13 cellular contexts compared by ENCODE assay signal in genomic region chr12:79069009-79069408, GRCh38.
DNase-seq lines count a peak whose midpoint lies in the region; ATAC-seq and TF ChIP-seq lines count a peak whose summit lies in the region.
"Had no signal": no experiment of that assay in that cellular context is flagged by ENCODE, and none has a peak within 500 bp of the region (broad histone marks: within the 10 kb centered on the region; RNA-seq: fewer than 3 reads in every experiment).

No MANE protein-coding gene starts in this region.

- no peak overlapping the region for H4K8ac ChIP-seq in mesenchymal stem cell (ENCODE audit: low read length)

- no peak overlapping the region for H3K4me3 Mint-ChIP-seq in neural progenitor cell
- H3K4me3 Mint-ChIP-seq: activated CD4-positive, alpha-beta T cell treated with anti-CD3 and anti-CD28 coated beads, Interleukin-2, amount 10 ng/mL, durations not matched to agents 7 days and 5 days; activated naive CD8-positive, alpha-beta T cell treated with anti-CD3 and anti-CD28 coated beads, Interleukin-2, amount 10 ng/mL, durations not matched to agents 7 days and 5 days; memory B cell had no signal

- H3K79me2 ChIP-seq in neural progenitor cell (ENCODE audit: low read depth): no peaks in the 10 kb centered on the region

- no peak overlapping the region for H2BK15ac ChIP-seq in mesenchymal stem cell (ENCODE audit: low read depth, poor library complexity, severe bottlenecking)

- H3K27me3 ChIP-seq in mesenchymal stem cell (ENCODE audit: control insufficient read depth in 1 of 2, insufficient read depth in 1 of 2, low read length in 2 of 2) (no peaks in the 10 kb centered on the region), neural progenitor cell (no peaks in the 10 kb centered on the region)
- H3K27me3 ChIP-seq: right atrium auricular region had no signal

- no peak overlapping the region for H2BK120ac ChIP-seq in mesenchymal stem cell (ENCODE audit: low read depth, low read length)

- H3K4me3 ChIP-seq in mesenchymal stem cell (ENCODE audit: insufficient read depth in 1 of 2, low read depth in 1 of 2, low read length in 2 of 2) (no peak overlapping the region), neural progenitor cell (no peak overlapping the region)
- H3K4me3 ChIP-seq: right atrium auricular region had no signal

- peaks cover 13% of the 10 kb centered on the region for H4K20me1 ChIP-seq in neural progenitor cell (ENCODE audit: low read depth)

- peaks cover under 1% of the 10 kb centered on the region for H3K4me1 Mint-ChIP-seq in neural progenitor cell
- H3K4me1 Mint-ChIP-seq: activated naive CD8-positive, alpha-beta T cell treated with anti-CD3 and anti-CD28 coated beads, Interleukin-2, amount 10 ng/mL, durations not matched to agents 7 days and 5 days had no signal

- H2AFZ ChIP-seq in mesenchymal stem cell (ENCODE audit: low read depth, low read length) (no peak overlapping the region), neural progenitor cell (replicated peaks) (no peak overlapping the region)

- H3K23ac ChIP-seq in mesenchymal stem cell (ENCODE audit: low read length in 2 of 2): no peak overlapping the region

- H3F3A ChIP-seq in neural progenitor cell (ENCODE audit: low read depth): no peaks in the 10 kb centered on the region

- no peaks in the 10 kb centered on the region for H3K27me3 Mint-ChIP-seq in neural progenitor cell (ENCODE audit: insufficient read depth, low read depth)
- H3K27me3 Mint-ChIP-seq: activated CD4-positive, alpha-beta T cell treated with anti-CD3 and anti-CD28 coated beads, Interleukin-2, amount 10 ng/mL, durations not matched to agents 7 days and 5 days; memory B cell had no signal

- no peak overlapping the region for H4K91ac ChIP-seq in mesenchymal stem cell (ENCODE audit: low read length)

- ATAC-seq in GM18873 (IDR thresholded peaks at IDR 0.05; ENCODE audit: low FRiP score, unreplicated experiment) (peak; percentile 98), GM21576 (IDR thresholded peaks at IDR 0.05; ENCODE audit: unreplicated experiment) (peak; percentile 97), HG03103 (IDR thresholded peaks at IDR 0.05; ENCODE audit: low read depth, unreplicated experiment) (peak; percentile 87)

- no peaks in the 10 kb centered on the region for H3K79me1 ChIP-seq in mesenchymal stem cell (replicated peaks; ENCODE audit: low read length, poor library complexity, severe bottlenecking)

- H2AK5ac ChIP-seq in mesenchymal stem cell (ENCODE audit: low read length, severe bottlenecking): no peak overlapping the region

- no peak overlapping the region for H3K4ac ChIP-seq in mesenchymal stem cell (ENCODE audit: low read depth in 1 of 2, low read length in 2 of 2)

- H2BK5ac ChIP-seq in mesenchymal stem cell (ENCODE audit: low read depth, low read length, poor library complexity, severe bottlenecking): no peak overlapping the region

- H3K4me2 ChIP-seq in mesenchymal stem cell (ENCODE audit: low read length, poor library complexity, severe bottlenecking) (no peak overlapping the region), neural progenitor cell (no peak overlapping the region)

- H3K4me1 ChIP-seq in mesenchymal stem cell (ENCODE audit: control insufficient read depth, insufficient read depth, low read depth, low read length) (no peaks in the 10 kb centered on the region), neural progenitor cell (peaks cover 3% of the 10 kb centered on the region)
- H3K4me1 ChIP-seq: right atrium auricular region had no signal

- H3K18ac ChIP-seq in mesenchymal stem cell (ENCODE audit: low read depth in 1 of 2, low read length in 2 of 2): no peak overlapping the region

- no peaks in the 10 kb centered on the region for H3K9me3 ChIP-seq in mesenchymal stem cell (ENCODE audit: control insufficient read depth, low read length)
- H3K9me3 ChIP-seq in neural progenitor cell (ENCODE audit: low read depth): no peaks in the 10 kb centered on the region
- H3K9me3 ChIP-seq: right atrium auricular region had no signal

- no peak overlapping the region for H3K9ac ChIP-seq in mesenchymal stem cell (ENCODE audit: low read length)
- H3K9ac ChIP-seq in neural progenitor cell: no peak overlapping the region

- no peak overlapping the region for H3K27ac Mint-ChIP-seq in neural progenitor cell
- H3K27ac Mint-ChIP-seq: activated CD4-positive, alpha-beta T cell treated with anti-CD3 and anti-CD28 coated beads, Interleukin-2, amount 10 ng/mL, durations not matched to agents 7 days and 5 days; activated naive CD8-positive, alpha-beta T cell treated with anti-CD3 and anti-CD28 coated beads, Interleukin-2, amount 10 ng/mL, durations not matched to agents 7 days and 5 days; memory B cell had no signal

- H3K36me3 ChIP-seq in mesenchymal stem cell (ENCODE audit: control insufficient read depth in 1 of 2, insufficient read depth in 2 of 2, low read depth in 1 of 2, low read length in 2 of 2) (no peaks in the 10 kb centered on the region), neural progenitor cell (no peaks in the 10 kb centered on the region)
- H3K36me3 ChIP-seq: right atrium auricular region had no signal

- no peaks in the 10 kb centered on the region for H3K36me3 Mint-ChIP-seq in neural progenitor cell
- H3K36me3 Mint-ChIP-seq: activated naive CD8-positive, alpha-beta T cell treated with anti-CD3 and anti-CD28 coated beads, Interleukin-2, amount 10 ng/mL, durations not matched to agents 7 days and 5 days; memory B cell had no signal

- in situ Hi-C loops in G401 (cut with HindIII; ENCODE audit: low sequenced_read_pairs): no loop called here

- H2BK12ac ChIP-seq in mesenchymal stem cell (ENCODE audit: low read length in 2 of 2): no peak overlapping the region

- H3K9me3 Mint-ChIP-seq in neural progenitor cell: no peaks in the 10 kb centered on the region
- H3K9me3 Mint-ChIP-seq: activated CD4-positive, alpha-beta T cell treated with anti-CD3 and anti-CD28 coated beads, Interleukin-2, amount 10 ng/mL, durations not matched to agents 7 days and 5 days; activated naive CD8-positive, alpha-beta T cell treated with anti-CD3 and anti-CD28 coated beads, Interleukin-2, amount 10 ng/mL, durations not matched to agents 7 days and 5 days; memory B cell had no signal

- H3K27ac ChIP-seq in mesenchymal stem cell (ENCODE audit: low read length, poor library complexity, severe bottlenecking) (no peak overlapping the region), neural progenitor cell (no peak overlapping the region)
- H3K27ac ChIP-seq: right atrium auricular region had no signal

- DNase-seq in RPMI8226 (peak; percentile 38), mesenchymal stem cell (no peak), midbrain (lab: John Stamatoyannopoulos, UW) (no peak), G401 (ENCODE audit: low spot score) (no peak), neural progenitor cell (ENCODE audit: low spot score) (no peak)
- DNase-seq: activated CD4-positive, alpha-beta T cell treated with anti-CD3 and anti-CD28 coated beads, Interleukin-2, amount 10 ng/mL, durations not matched to agents 7 days and 5 days; activated naive CD8-positive, alpha-beta T cell treated with anti-CD3 and anti-CD28 coated beads, Interleukin-2, amount 10 ng/mL, durations not matched to agents 7 days and 5 days; NCI-H345 had no signal

- no peak overlapping the region for H3K14ac ChIP-seq in mesenchymal stem cell (ENCODE audit: low read length in 2 of 2)

- no peak for TF ChIP-seq CTCF in neural progenitor cell (IDR thresholded peaks at IDR 0.05)
